In the genomic region with DNA sequence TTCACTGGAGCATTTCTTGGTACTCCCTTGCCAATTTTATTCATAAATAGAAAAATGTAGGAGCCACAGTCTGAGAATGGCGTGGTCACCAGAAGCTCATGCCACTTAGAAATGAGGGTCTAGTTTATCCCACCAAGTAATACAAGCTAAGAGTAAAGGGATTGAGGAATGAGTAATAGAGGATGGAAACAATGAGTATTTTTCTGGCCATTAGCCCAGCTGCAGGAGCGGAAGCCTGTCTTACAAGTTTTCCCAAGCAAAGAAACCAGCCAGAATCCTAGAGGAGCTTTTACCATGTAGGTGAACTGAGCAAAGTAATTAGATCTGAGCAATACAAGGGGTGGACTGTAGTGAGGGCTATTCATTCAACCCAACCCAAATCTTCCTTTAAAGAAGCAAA, we compare ENCODE assay signal across 22 cellular contexts.
DNase-seq lines count a peak whose midpoint lies in the region; ATAC-seq and TF ChIP-seq lines count a peak whose summit lies in the region.
"Had no signal": no experiment of that assay in that cellular context is flagged by ENCODE, and none has a peak within 500 bp of the region (broad histone marks: within the 10 kb centered on the region; RNA-seq: fewer than 3 reads in every experiment).

No MANE protein-coding gene starts in this region.

- DNase-seq in M059J (ENCODE audit: low read depth), result peak; percentile 20
- DNase-seq in brain microvascular endothelial cell, result peak; percentile 14
- peak; percentile 88 for DNase-seq in fibroblast of pulmonary artery (ENCODE audit: low read depth)
- peak; percentile 27 for DNase-seq in stromal cell of bone marrow (ENCODE audit: low read depth)
- DNase-seq in vagina (ENCODE audit: extremely low spot score in 2 of 2), result no peak
- DNase-seq: activated CD4-positive, CD25-positive, alpha-beta regulatory T cell treated with anti-CD3 and anti-CD28 coated beads, Interleukin-2, amount 50 U/mL, for 72 hours; activated T-cell treated with anti-CD3 and anti-CD28 coated beads, Interleukin-2, amount 50 U/mL, for 1 hour; amniotic stem cell; CD4-positive, CD25-positive, alpha-beta regulatory T cell; cerebellar nuclear complex; effector CD8-positive, alpha-beta T cell; esophagus squamous epithelium; left ventricle myocardium superior; NCI-H187; NCI-H748 treated with DMSO at 0.1 percent for 48 hours; SHP77; stimulated activated naive B cell treated with anti-CD40 and anti-IgM and Interleukin-4, amounts not matched to agents 10 μg/mL and 1 μg/mL and 100 μg/mL, for 72 hours; testis had no signal

- no peaks in the 10 kb centered on the region for H3K9me3 ChIP-seq in vagina
- H3K9me3 ChIP-seq: esophagus squamous epithelium, testis had no signal

- H3K27me3 ChIP-seq in brain microvascular endothelial cell (replicated peaks), result no peaks in the 10 kb centered on the region
- no peaks in the 10 kb centered on the region for H3K27me3 ChIP-seq in vagina
- H3K27me3 ChIP-seq: esophagus squamous epithelium, hepatocyte, testis had no signal

- H3K4me3 ChIP-seq in brain microvascular endothelial cell (ENCODE audit: low read depth, low read length), result no peak overlapping the region
- no peak overlapping the region for H3K4me3 ChIP-seq in fibroblast of pulmonary artery (replicated peaks; ENCODE audit: low read depth, low read length)
- no peak overlapping the region for H3K4me3 ChIP-seq in vagina
- H3K4me3 ChIP-seq: esophagus squamous epithelium, hepatocyte, smooth muscle cell, testis had no signal

- no peak overlapping the region for H3K27ac ChIP-seq in brain microvascular endothelial cell
- no peak overlapping the region for H3K27ac ChIP-seq in vagina
- H3K27ac ChIP-seq: esophagus squamous epithelium, hepatocyte, testis had no signal

- H3K36me3 ChIP-seq in brain microvascular endothelial cell (replicated peaks), result no peaks in the 10 kb centered on the region
- no peaks in the 10 kb centered on the region for H3K36me3 ChIP-seq in vagina
- H3K36me3 ChIP-seq: esophagus squamous epithelium had no signal

- no peaks in the 10 kb centered on the region for H3K4me1 ChIP-seq in vagina
- H3K4me1 ChIP-seq: esophagus squamous epithelium had no signal

- intact Hi-C loops in vagina (cut with DNase I), result no loop called here

- no peak for TF ChIP-seq CTCF in brain microvascular endothelial cell (IDR thresholded peaks at IDR 0.05; ENCODE audit: low read depth, low read length, missing control alignments)
- TF ChIP-seq CTCF in fibroblast of pulmonary artery (IDR thresholded peaks at IDR 0.05; ENCODE audit: low read length, missing control alignments), result no peak
- no peak for TF ChIP-seq CTCF in vagina (IDR thresholded peaks at IDR 0.05)

- no peak for TF ChIP-seq POLR2A in vagina (IDR thresholded peaks at IDR 0.05)

- in situ Hi-C loops in brain microvascular endothelial cell (cut with HindIII; ENCODE audit: low pct_ligation_motif_present, low sequenced_read_pairs), result no loop called here

- no peak for ATAC-seq in HG03159 (IDR thresholded peaks at IDR 0.05; ENCODE audit: unreplicated experiment)
- ATAC-seq in GM19351 (IDR thresholded peaks at IDR 0.05; ENCODE audit: unreplicated experiment), result no peak
- ATAC-seq: left ventricle myocardium superior; stimulated activated naive B cell treated with anti-CD40 and anti-IgM and Interleukin-4, amounts not matched to agents 10 μg/mL and 1 μg/mL and 100 μg/mL, for 72 hours had no signal

Comparison
In these comparisons a context has a peak if more than half of its experiments do, and no peak if none do; other contexts are left out.
1. DNase-seq: peak in M059J (single experiment), brain microvascular endothelial cell (single experiment), fibroblast of pulmonary artery (single experiment) and stromal cell of bone marrow (single experiment); none in vagina (0 of 2).